Comparison of ENCODE assay signal across 10 cellular contexts in the genomic region with DNA sequence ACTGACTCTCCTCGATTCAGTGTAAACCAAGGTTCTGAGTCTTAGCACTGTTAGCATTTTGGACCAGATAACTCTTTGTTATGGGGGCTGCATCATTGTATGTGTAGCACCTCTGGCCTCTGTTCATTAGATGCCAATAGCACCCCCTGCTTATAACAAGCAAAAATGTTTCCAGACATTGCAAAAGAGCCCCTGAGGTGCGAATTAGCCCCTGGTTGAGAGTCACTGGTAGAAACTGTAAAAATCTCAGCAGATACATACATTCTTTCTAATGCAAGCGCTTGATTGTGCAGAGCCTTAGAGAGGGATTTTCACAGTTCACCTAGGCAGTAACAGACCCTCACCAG. TPM values are rescaled to one million over a fixed set of nuclear protein-coding genes. Genes with fewer than 3 reads are reported as not detected.
A peak's percentile ranks its signal among the peaks of the same experiment; 100 is the strongest.
DNase-seq lines count a peak whose midpoint lies in the region; ATAC-seq and TF ChIP-seq lines count a peak whose summit lies in the region.
"Had no signal": no experiment of that assay in that cellular context is flagged by ENCODE, and none has a peak within 500 bp of the region (broad histone marks: within the 10 kb centered on the region; RNA-seq: fewer than 3 reads in every experiment).

No MANE protein-coding gene starts in this region.

- H3K36me3 ChIP-seq in CD4-positive, alpha-beta memory T cell (ENCODE audit: insufficient read depth, low read length), result no peaks in the 10 kb centered on the region
- H3K36me3 ChIP-seq in SJSA1 (peaks cover 52% of the 10 kb centered on the region), esophagus squamous epithelium (peaks cover 0 to 7% (median 0%) of the 10 kb centered on the region in 3 donors), psoas muscle (ENCODE audit: insufficient read depth in 1 of 2, low read depth in 1 of 2) (no peaks in the 10 kb centered on the region)

- CTCF ChIA-PET in CD4-positive, alpha-beta memory T cell (lab: Charles Lee; ENCODE audit: partially characterized antibody), result interaction anchor here (0.8 to 4.3 kb wide), 11 partner anchors 9 to 206 kb away, joined by 3 to 21 read pairs (median 4); no protein-coding TSS in a partner anchor

- H3K36me3 Mint-ChIP-seq in CD4-positive, alpha-beta memory T cell, result peaks cover 0 to 15% of the 10 kb centered on the region in 2 donors
- H3K36me3 Mint-ChIP-seq: WTC11 had no signal

- H3K9me3 Mint-ChIP-seq in CD4-positive, alpha-beta memory T cell, result no peaks in the 10 kb centered on the region
- H3K9me3 Mint-ChIP-seq: activated naive CD4-positive, alpha-beta T cell treated with anti-CD3 and anti-CD28 coated beads for 36 hours; WTC11 had no signal

- WGBS in esophagus squamous epithelium, 2 donors, result 73 to 90% methylated on average over 3 of the region's 3 CpGs
- 39 to 58% (median 40%) methylated on average over 3 of the region's 3 CpGs for WGBS in psoas muscle, 3 donors

- peaks cover 0 to 2% of the 10 kb centered on the region in 2 donors for H3K27me3 Mint-ChIP-seq in CD4-positive, alpha-beta memory T cell

- intact Hi-C loops in CD4-positive, alpha-beta memory T cell (cut with micrococcal nuclease), result loop anchor here (5.0 to 10.0 kb wide), 3 partner anchors 97 to 528 kb away; a partner anchor contains a TSS
- intact Hi-C loops in esophagus squamous epithelium (cut with DNase I), result loop anchor here (10.0 kb wide), 1 partner anchor 166 kb away; no protein-coding TSS in a partner anchor
- intact Hi-C loops in psoas muscle (cut with DNase I), result loop anchor here (5.0 to 10.0 kb wide), 6 partner anchors 123 to 283 kb away; no protein-coding TSS in a partner anchor

- H3K4me1 Mint-ChIP-seq in CD4-positive, alpha-beta memory T cell, result peaks cover 30 to 88% (median 57%) of the 10 kb centered on the region in 4 donors

- no peak for ATAC-seq in psoas muscle
- ATAC-seq in GM21423 (IDR thresholded peaks at IDR 0.05; ENCODE audit: unreplicated experiment), result no peak
- ATAC-seq in HG02571 (IDR thresholded peaks at IDR 0.05; ENCODE audit: unreplicated experiment), result no peak
- ATAC-seq: WTC11 had no signal

- H3K27me3 ChIP-seq in CD4-positive, alpha-beta memory T cell (ENCODE audit: insufficient read depth, low read length), result no peaks in the 10 kb centered on the region
- H3K27me3 ChIP-seq in SJSA1 (replicated peaks) (no peaks in the 10 kb centered on the region), esophagus squamous epithelium (no peaks in the 10 kb centered on the region), psoas muscle (ENCODE audit: insufficient read depth in 3 of 3, low read length in 2 of 3) (no peaks in the 10 kb centered on the region)

- H3K27ac ChIP-seq in CD4-positive, alpha-beta memory T cell (ENCODE audit: low read depth, low read length), result peak overlapping the region; percentile 18
- H3K27ac ChIP-seq in SJSA1, result peak overlapping the region; percentile 10; the same call in 1 of the 2 replicates
- peak overlapping the region in 3 of 4 donors; percentile 91 to 93 (median 91) for H3K27ac ChIP-seq in esophagus squamous epithelium
- peak overlapping the region; percentile 96 for H3K27ac ChIP-seq in psoas muscle

- no peak for DNase-seq in CD4-positive, alpha-beta memory T cell
- DNase-seq in SJSA1 (ENCODE audit: low read depth in 1 of 2, low spot score in 2 of 2) (no peak), esophagus squamous epithelium (lab: John Stamatoyannopoulos, UW) (no peak), psoas muscle (no peak), hepatic stellate cell (ENCODE audit: low spot score) (no peak), AG08396 (ENCODE audit: low spot score) (no peak)
- DNase-seq: activated naive CD4-positive, alpha-beta T cell treated with anti-CD3 and anti-CD28 coated beads for 36 hours had no signal

- peak overlapping the region in 1 of 2 donors; percentile 44 for H3K4me3 ChIP-seq in CD4-positive, alpha-beta memory T cell (ENCODE audit: low read length in 2 of 2)
- H3K4me3 ChIP-seq in SJSA1 (peak overlapping the region; percentile 47), esophagus squamous epithelium (peak overlapping the region; percentile 43 to 71 (median 68)), psoas muscle (peak overlapping the region; percentile 86)

- H3K4me1 ChIP-seq in CD4-positive, alpha-beta memory T cell (ENCODE audit: insufficient read depth, low read length), result peaks cover 60% of the 10 kb centered on the region
- H3K4me1 ChIP-seq in SJSA1 (replicated peaks) (peaks cover 62% of the 10 kb centered on the region), esophagus squamous epithelium (peaks cover 24 to 91% (median 25%) of the 10 kb centered on the region in 3 donors), psoas muscle (peaks cover 60% of the 10 kb centered on the region)

- no peaks in the 10 kb centered on the region for H3K9me3 ChIP-seq in CD4-positive, alpha-beta memory T cell (ENCODE audit: control insufficient read depth in 1 of 2, low read length in 2 of 2)
- H3K9me3 ChIP-seq in SJSA1 (replicated peaks) (no peaks in the 10 kb centered on the region), esophagus squamous epithelium (no peaks in the 10 kb centered on the region), psoas muscle (no peaks in the 10 kb centered on the region)

- POLR2A ChIA-PET in CD4-positive, alpha-beta memory T cell (lab: Charles Lee; ENCODE audit: partially characterized antibody), result interaction anchor here (1.2 to 3.4 kb wide), 2 partner anchors 9 to 19 kb away, joined by 3 to 11 read pairs; no protein-coding TSS in a partner anchor

- peak overlapping the region in 4 of 7 donors; percentile 43 to 88 (median 74) for H3K27ac Mint-ChIP-seq in CD4-positive, alpha-beta memory T cell
- H3K27ac Mint-ChIP-seq: activated naive CD4-positive, alpha-beta T cell treated with anti-CD3 and anti-CD28 coated beads for 36 hours; WTC11 had no signal

- peak overlapping the region; percentile 86 to 95 (median 90) for H3K4me3 Mint-ChIP-seq in CD4-positive, alpha-beta memory T cell
- H3K4me3 Mint-ChIP-seq: activated naive CD4-positive, alpha-beta T cell treated with anti-CD3 and anti-CD28 coated beads for 36 hours had no signal

- TF ChIP-seq CTCF in esophagus squamous epithelium (IDR thresholded peaks at IDR 0.05), result no peak
- TF ChIP-seq CTCF in psoas muscle (IDR thresholded peaks at IDR 0.05), result no peak

- no peak for TF ChIP-seq POLR2A in esophagus squamous epithelium (IDR thresholded peaks at IDR 0.05)

RNA-seq across cellular contexts. Expression of a gene that starts 2.8 kb away (rescaled TPM):
- total RNA-seq in CD4-positive, alpha-beta memory T cell, result 1 to 10 TPM; 5.6 to 6.1 TPM
- 1 to 10 TPM; 3.6 to 5.2 TPM for polyA plus RNA-seq in CD4-positive, alpha-beta memory T cell
- 13.8 and 14.9 TPM in 2 replicates for total RNA-seq in SJSA1 (2014; rRNA removed; shearing (Covaris generic))
- total RNA-seq in esophagus squamous epithelium (10 to 100 TPM; 10.2 to 19.5 (median 11.9) TPM), psoas muscle (10 to 100 TPM in 1 of 4 donors, 1 to 10 TPM in 3; 4.8 to 11.1 (median 7.9) TPM)
- polyA plus RNA-seq in psoas muscle, result 1 to 10 TPM; 1.3 to 5.6 (median 3.0) TPM

Comparison
In these comparisons a context has a peak if more than half of its experiments do, and no peak if none do; other contexts are left out.
1. H3K27ac ChIP-seq: peak in every context shown above with its lines; median percentile 96 in psoas muscle; 91 in esophagus squamous epithelium; 18 in CD4-positive, alpha-beta memory T cell; 10 in SJSA1.